In genomic region chr14:77268989-77269595, GRCh38 we compare ENCODE assay signal across 2 cellular contexts.
TF ChIP-seq lines count a peak whose summit lies in the region.

No MANE protein-coding gene starts in this region.

TF ChIP-seq in GM23338, 12 proteins besides CTCF, POLR2A, EP300 and RAD21:
- no peak for TF ChIP-seq ZNF114 (CRISPR knock-in tag; IDR thresholded peaks at IDR 0.05)
- TF ChIP-seq CREB1 (CRISPR knock-in tag; IDR thresholded peaks at IDR 0.05; ENCODE audit: low read depth) = no peak
- TF ChIP-seq JUNB (IDR thresholded peaks at IDR 0.05; ENCODE audit: unreplicated experiment) = no peak
- no peak for TF ChIP-seq ETS1 (IDR thresholded peaks at IDR 0.05)
- TF ChIP-seq POLR2AphosphoS5 (IDR thresholded peaks at IDR 0.05; ENCODE audit: low read depth) = no peak
- no peak for TF ChIP-seq STAT1 (IDR thresholded peaks at IDR 0.05; ENCODE audit: unreplicated experiment)
- no peak for TF ChIP-seq REST (IDR thresholded peaks at IDR 0.05; ENCODE audit: unreplicated experiment)
- TF ChIP-seq EZH2 (IDR thresholded peaks at IDR 0.05; ENCODE audit: low read depth, unreplicated experiment) = no peak
- TF ChIP-seq ZNF331 (CRISPR knock-in tag; IDR thresholded peaks at IDR 0.05; ENCODE audit: low read depth) = no peak
- no peak for TF ChIP-seq EZH2phosphoT487 (IDR thresholded peaks at IDR 0.05; ENCODE audit: unreplicated experiment)
- no peak for TF ChIP-seq ZNF462 (CRISPR knock-in tag; IDR thresholded peaks at IDR 0.05)
- no peak for TF ChIP-seq NANOG (IDR thresholded peaks at IDR 0.05; ENCODE audit: borderline replicate concordance)

TF ChIP-seq in GM12878, 131 proteins besides CTCF, POLR2A, EP300 and RAD21:
- TF ChIP-seq CBX3 (IDR thresholded peaks at IDR 0.05; ENCODE audit: borderline replicate concordance, low read depth) = no peak
- no peak for TF ChIP-seq CEBPB (IDR thresholded peaks at IDR 0.05; ENCODE audit: borderline replicate concordance in 1 of 2, low read depth in 2 of 2, low read length in 2 of 2)
- no peak for TF ChIP-seq CREM (IDR thresholded peaks at IDR 0.05; ENCODE audit: low read depth)
- no peak for TF ChIP-seq ZNF274 (IDR thresholded peaks at IDR 0.05; ENCODE audit: insufficient read depth, insufficient read length)
- no peak for TF ChIP-seq ZBTB40 (IDR thresholded peaks at IDR 0.05; ENCODE audit: borderline replicate concordance)
- no peak for TF ChIP-seq MYC (IDR thresholded peaks at IDR 0.05; ENCODE audit: insufficient read depth, insufficient read length, insufficient replicate concordance, low read length, severe bottlenecking)
- no peak for TF ChIP-seq E4F1 (IDR thresholded peaks at IDR 0.05; ENCODE audit: borderline replicate concordance, partially characterized antibody)
- no peak for TF ChIP-seq MEF2B (IDR thresholded peaks at IDR 0.05; ENCODE audit: partially characterized antibody, poor library complexity, severe bottlenecking)
- TF ChIP-seq MTA2 (IDR thresholded peaks at IDR 0.05; ENCODE audit: low read depth) = no peak
- no peak for TF ChIP-seq IRF3 (IDR thresholded peaks at IDR 0.05)
- no peak for TF ChIP-seq RUNX3 (IDR thresholded peaks at IDR 0.05; ENCODE audit: low read length)
- TF ChIP-seq TCF3 (IDR thresholded peaks at IDR 0.05; ENCODE audit: borderline replicate concordance, insufficient read depth, low read depth, low read length) = no peak
- no peak for TF ChIP-seq TCF7 (IDR thresholded peaks at IDR 0.05; ENCODE audit: borderline replicate concordance)
- TF ChIP-seq ATF7 (IDR thresholded peaks at IDR 0.05; ENCODE audit: low read depth) = no peak
- TF ChIP-seq CHD1 (IDR thresholded peaks at IDR 0.05; ENCODE audit: low read depth, low read length) = no peak
- TF ChIP-seq SMAD1 (IDR thresholded peaks at IDR 0.05; ENCODE audit: low read depth, partially characterized antibody) = no peak
- TF ChIP-seq KDM1A (IDR thresholded peaks at IDR 0.05; ENCODE audit: borderline replicate concordance) = no peak
